8 cellular contexts compared by ENCODE assay signal in the genomic region with DNA sequence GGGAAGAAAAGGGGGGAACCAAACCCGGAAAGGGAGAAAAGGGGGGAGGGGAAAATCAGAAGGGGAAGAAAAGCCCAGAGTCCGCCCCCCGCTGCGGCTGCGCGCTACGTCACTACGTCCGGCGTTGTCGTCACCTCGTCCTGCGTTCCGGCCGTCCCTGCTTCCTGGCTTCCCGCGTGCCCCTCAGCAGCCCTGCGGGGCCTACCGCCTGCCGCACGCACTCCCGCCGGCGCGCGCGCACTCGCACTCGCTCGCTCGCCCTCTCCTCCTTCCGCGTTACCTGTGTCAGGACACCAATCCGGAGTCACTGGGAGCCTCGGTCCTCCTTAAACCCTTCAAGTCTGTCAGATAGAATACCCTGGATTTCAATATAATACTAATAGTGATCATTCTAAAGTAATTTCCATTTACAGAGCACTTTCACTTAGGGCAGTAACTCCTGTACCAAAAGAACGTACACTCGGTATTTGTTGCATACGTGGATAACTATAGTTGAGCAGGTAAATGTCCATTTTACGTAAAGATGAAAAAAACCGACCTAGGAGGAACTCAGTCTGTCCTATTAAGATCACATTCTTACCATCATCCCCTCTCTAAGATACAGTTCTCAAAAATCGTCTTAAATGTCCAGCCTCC.
DNase-seq lines count a peak whose midpoint lies in the region; ATAC-seq and TF ChIP-seq lines count a peak whose summit lies in the region.

Gene R3HDM2 (minus strand): TSS at position 113 of the 636 bp plus-strand sequence. CDS start 120,615 bp downstream, outside the sequence.

- no peak for TF ChIP-seq CTCF in GM10266 (IDR thresholded peaks at IDR 0.05; ENCODE audit: control insufficient read depth, insufficient read depth, low read depth, missing control alignments)

- ATAC-seq in HG02623 (IDR thresholded peaks at IDR 0.05; ENCODE audit: unreplicated experiment): peak; percentile 94
- peak; percentile 95 for ATAC-seq in SK-N-SH treated with all-trans-retinoic acid at 6 μM for 48 hours

- H3K27ac Mint-ChIP-seq in activated naive CD4-positive, alpha-beta T cell treated with anti-CD3 and anti-CD28 coated beads, Interleukin-2, amount 50 U/mL, for 24 hours: peak within 1 kb of the TSS; percentile 100

- peak within 1 kb of the TSS; percentile 97 for H3K4me3 Mint-ChIP-seq in activated naive CD4-positive, alpha-beta T cell treated with anti-CD3 and anti-CD28 coated beads, Interleukin-2, amount 50 U/mL, for 24 hours

- H3K36me3 Mint-ChIP-seq in activated naive CD4-positive, alpha-beta T cell treated with anti-CD3 and anti-CD28 coated beads, Interleukin-2, amount 50 U/mL, for 24 hours: no peaks in the 10 kb centered on the region

- DNase-seq in GM10266 (ENCODE audit: extremely low spot score) (peak; percentile 98), NCI-H1092 treated with DMSO at 0.1 percent for 48 hours (lab: John Stamatoyannopoulos, UW) (peak; percentile 90), globus pallidus (ENCODE audit: low spot score) (peak; percentile 93), nucleus accumbens (lab: John Stamatoyannopoulos, UW) (peak in 55 of 56 donors; percentile 64 to 97 (median 89)), superior temporal gyrus (ENCODE audit: extremely low spot score) (peak; percentile 95)

- H3K27me3 Mint-ChIP-seq in activated naive CD4-positive, alpha-beta T cell treated with anti-CD3 and anti-CD28 coated beads, Interleukin-2, amount 50 U/mL, for 24 hours: no peaks in the 10 kb centered on the region

- H3K9me3 Mint-ChIP-seq in activated naive CD4-positive, alpha-beta T cell treated with anti-CD3 and anti-CD28 coated beads, Interleukin-2, amount 50 U/mL, for 24 hours: no peaks in the 10 kb centered on the region

- H3K4me1 Mint-ChIP-seq in activated naive CD4-positive, alpha-beta T cell treated with anti-CD3 and anti-CD28 coated beads, Interleukin-2, amount 50 U/mL, for 24 hours: peaks cover 38% of the 10 kb centered on the region

TF ChIP-seq in SK-N-SH treated with all-trans-retinoic acid at 6 μM for 48 hours, 23 proteins besides CTCF, POLR2A, EP300 and RAD21:
- no peak for TF ChIP-seq ZNF8 (CRISPR knock-in tag; IDR thresholded peaks at IDR 0.05)
- TF ChIP-seq TOX (CRISPR knock-in tag; IDR thresholded peaks at IDR 0.05; ENCODE audit: borderline replicate concordance): no peak
- TF ChIP-seq, protein P1, sequence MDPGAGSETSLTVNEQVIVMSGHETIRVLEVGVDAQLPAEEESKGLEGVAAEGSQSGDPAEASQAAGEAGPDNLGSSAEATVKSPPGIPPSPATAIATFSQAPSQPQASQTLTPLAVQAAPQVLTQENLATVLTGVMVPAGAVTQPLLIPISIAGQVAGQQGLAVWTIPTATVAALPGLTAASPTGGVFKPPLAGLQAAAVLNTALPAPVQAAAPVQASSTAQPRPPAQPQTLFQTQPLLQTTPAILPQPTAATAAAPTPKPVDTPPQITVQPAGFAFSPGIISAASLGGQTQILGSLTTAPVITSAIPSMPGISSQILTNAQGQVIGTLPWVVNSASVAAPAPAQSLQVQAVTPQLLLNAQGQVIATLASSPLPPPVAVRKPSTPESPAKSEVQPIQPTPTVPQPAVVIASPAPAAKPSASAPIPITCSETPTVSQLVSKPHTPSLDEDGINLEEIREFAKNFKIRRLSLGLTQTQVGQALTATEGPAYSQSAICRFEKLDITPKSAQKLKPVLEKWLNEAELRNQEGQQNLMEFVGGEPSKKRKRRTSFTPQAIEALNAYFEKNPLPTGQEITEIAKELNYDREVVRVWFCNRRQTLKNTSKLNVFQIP (CRISPR knock-in tag; IDR thresholded peaks at IDR 0.05; ENCODE audit: borderline replicate concordance, low read depth): no peak
- TF ChIP-seq, protein P2, sequence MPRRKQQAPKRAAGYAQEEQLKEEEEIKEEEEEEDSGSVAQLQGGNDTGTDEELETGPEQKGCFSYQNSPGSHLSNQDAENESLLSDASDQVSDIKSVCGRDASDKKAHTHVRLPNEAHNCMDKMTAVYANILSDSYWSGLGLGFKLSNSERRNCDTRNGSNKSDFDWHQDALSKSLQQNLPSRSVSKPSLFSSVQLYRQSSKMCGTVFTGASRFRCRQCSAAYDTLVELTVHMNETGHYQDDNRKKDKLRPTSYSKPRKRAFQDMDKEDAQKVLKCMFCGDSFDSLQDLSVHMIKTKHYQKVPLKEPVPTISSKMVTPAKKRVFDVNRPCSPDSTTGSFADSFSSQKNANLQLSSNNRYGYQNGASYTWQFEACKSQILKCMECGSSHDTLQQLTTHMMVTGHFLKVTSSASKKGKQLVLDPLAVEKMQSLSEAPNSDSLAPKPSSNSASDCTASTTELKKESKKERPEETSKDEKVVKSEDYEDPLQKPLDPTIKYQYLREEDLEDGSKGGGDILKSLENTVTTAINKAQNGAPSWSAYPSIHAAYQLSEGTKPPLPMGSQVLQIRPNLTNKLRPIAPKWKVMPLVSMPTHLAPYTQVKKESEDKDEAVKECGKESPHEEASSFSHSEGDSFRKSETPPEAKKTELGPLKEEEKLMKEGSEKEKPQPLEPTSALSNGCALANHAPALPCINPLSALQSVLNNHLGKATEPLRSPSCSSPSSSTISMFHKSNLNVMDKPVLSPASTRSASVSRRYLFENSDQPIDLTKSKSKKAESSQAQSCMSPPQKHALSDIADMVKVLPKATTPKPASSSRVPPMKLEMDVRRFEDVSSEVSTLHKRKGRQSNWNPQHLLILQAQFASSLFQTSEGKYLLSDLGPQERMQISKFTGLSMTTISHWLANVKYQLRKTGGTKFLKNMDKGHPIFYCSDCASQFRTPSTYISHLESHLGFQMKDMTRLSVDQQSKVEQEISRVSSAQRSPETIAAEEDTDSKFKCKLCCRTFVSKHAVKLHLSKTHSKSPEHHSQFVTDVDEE (CRISPR knock-in tag; IDR thresholded peaks at IDR 0.05): no peak
- TF ChIP-seq ZC3H10 (CRISPR knock-in tag; IDR thresholded peaks at IDR 0.05): no peak
- TF ChIP-seq, protein P3, sequence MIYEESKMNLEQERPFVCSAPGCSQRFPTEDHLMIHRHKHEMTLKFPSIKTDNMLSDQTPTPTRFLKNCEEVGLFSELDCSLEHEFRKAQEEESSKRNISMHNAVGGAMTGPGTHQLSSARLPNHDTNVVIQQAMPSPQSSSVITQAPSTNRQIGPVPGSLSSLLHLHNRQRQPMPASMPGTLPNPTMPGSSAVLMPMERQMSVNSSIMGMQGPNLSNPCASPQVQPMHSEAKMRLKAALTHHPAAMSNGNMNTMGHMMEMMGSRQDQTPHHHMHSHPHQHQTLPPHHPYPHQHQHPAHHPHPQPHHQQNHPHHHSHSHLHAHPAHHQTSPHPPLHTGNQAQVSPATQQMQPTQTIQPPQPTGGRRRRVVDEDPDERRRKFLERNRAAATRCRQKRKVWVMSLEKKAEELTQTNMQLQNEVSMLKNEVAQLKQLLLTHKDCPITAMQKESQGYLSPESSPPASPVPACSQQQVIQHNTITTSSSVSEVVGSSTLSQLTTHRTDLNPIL (CRISPR knock-in tag; IDR thresholded peaks at IDR 0.05; ENCODE audit: low read depth): no peak
- TF ChIP-seq SNAI2 (CRISPR knock-in tag; IDR thresholded peaks at IDR 0.05): no peak
- no peak for TF ChIP-seq TCF4 (CRISPR knock-in tag; IDR thresholded peaks at IDR 0.05; ENCODE audit: borderline replicate concordance)
- no peak for TF ChIP-seq ISL1 (CRISPR knock-in tag; IDR thresholded peaks at IDR 0.05)
- TF ChIP-seq ZFP3 (CRISPR knock-in tag; IDR thresholded peaks at IDR 0.05): no peak
- TF ChIP-seq, protein P4, sequence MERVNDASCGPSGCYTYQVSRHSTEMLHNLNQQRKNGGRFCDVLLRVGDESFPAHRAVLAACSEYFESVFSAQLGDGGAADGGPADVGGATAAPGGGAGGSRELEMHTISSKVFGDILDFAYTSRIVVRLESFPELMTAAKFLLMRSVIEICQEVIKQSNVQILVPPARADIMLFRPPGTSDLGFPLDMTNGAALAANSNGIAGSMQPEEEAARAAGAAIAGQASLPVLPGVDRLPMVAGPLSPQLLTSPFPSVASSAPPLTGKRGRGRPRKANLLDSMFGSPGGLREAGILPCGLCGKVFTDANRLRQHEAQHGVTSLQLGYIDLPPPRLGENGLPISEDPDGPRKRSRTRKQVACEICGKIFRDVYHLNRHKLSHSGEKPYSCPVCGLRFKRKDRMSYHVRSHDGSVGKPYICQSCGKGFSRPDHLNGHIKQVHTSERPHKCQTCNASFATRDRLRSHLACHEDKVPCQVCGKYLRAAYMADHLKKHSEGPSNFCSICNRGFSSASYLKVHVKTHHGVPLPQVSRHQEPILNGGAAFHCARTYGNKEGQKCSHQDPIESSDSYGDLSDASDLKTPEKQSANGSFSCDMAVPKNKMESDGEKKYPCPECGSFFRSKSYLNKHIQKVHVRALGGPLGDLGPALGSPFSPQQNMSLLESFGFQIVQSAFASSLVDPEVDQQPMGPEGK (CRISPR knock-in tag; IDR thresholded peaks at IDR 0.05; ENCODE audit: borderline replicate concordance): no peak
- TF ChIP-seq OSR1 (CRISPR knock-in tag; IDR thresholded peaks at IDR 0.05): no peak
- TF ChIP-seq PPARA (CRISPR knock-in tag; IDR thresholded peaks at IDR 0.05; ENCODE audit: borderline replicate concordance): no peak
- TF ChIP-seq ZNF70 (CRISPR knock-in tag; IDR thresholded peaks at IDR 0.05): no peak
- no peak for TF ChIP-seq ZNF565 (CRISPR knock-in tag; conservative IDR thresholded peaks at IDR 0.05; ENCODE audit: low read depth)
- TF ChIP-seq, protein P5, sequence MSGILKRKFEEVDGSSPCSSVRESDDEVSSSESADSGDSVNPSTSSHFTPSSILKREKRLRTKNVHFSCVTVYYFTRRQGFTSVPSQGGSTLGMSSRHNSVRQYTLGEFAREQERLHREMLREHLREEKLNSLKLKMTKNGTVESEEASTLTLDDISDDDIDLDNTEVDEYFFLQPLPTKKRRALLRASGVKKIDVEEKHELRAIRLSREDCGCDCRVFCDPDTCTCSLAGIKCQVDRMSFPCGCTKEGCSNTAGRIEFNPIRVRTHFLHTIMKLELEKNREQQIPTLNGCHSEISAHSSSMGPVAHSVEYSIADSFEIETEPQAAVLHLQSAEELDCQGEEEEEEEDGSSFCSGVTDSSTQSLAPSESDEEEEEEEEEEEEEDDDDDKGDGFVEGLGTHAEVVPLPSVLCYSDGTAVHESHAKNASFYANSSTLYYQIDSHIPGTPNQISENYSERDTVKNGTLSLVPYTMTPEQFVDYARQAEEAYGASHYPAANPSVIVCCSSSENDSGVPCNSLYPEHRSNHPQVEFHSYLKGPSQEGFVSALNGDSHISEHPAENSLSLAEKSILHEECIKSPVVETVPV (CRISPR knock-in tag; IDR thresholded peaks at IDR 0.05): no peak
- TF ChIP-seq BACH2 (CRISPR knock-in tag; IDR thresholded peaks at IDR 0.05; ENCODE audit: borderline replicate concordance): no peak
- no peak for TF ChIP-seq RARB (CRISPR knock-in tag; IDR thresholded peaks at IDR 0.05)
- no peak for TF ChIP-seq ARNTL (CRISPR knock-in tag; IDR thresholded peaks at IDR 0.05; ENCODE audit: borderline replicate concordance, low read depth)
TF ChIP-seq in SK-N-SH treated with all-trans-retinoic acid at 6 μM for 48 hours: peak in this region for 0.

Comparison
In these comparisons a context has a peak if more than half of its experiments do, and no peak if none do; other contexts are left out.
1. Peak in every context shown above with its lines: DNase-seq and ATAC-seq.